17 cellular contexts compared by ENCODE assay signal in the genomic region with DNA sequence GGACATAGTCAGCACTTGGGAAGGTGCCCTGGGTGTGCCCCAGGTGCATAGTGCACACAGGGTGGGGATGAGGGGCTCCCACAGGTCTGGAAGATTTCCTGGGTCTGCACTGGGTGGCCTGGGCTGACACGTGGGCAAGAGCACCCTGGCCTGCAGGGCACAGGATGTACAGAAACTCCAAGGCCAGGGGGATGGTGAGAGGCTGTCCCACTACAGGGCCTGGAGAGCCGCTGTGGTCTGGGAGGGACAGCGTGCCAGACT. TPM values are rescaled to one million over a fixed set of nuclear protein-coding genes. Genes with fewer than 3 reads are reported as not detected.
DNase-seq lines count a peak whose midpoint lies in the region; ATAC-seq and TF ChIP-seq lines count a peak whose summit lies in the region.
"Had no signal": no experiment of that assay in that cellular context is flagged by ENCODE, and none has a peak within 500 bp of the region (broad histone marks: within the 10 kb centered on the region; RNA-seq: fewer than 3 reads in every experiment).

No MANE protein-coding gene starts in this region.

- peak in 1 of 2 donors; percentile 34 for DNase-seq in left colon
- no peak for DNase-seq in G401 (ENCODE audit: low spot score)
- DNase-seq: CD4-positive, alpha-beta memory T cell; DMS153; DMS79 treated with DMSO at 0.1 percent for 48 hours; EL; GDM1; GOT3; H9 had no signal

- in situ Hi-C loops in G401 (cut with HindIII; ENCODE audit: low sequenced_read_pairs), result no loop called here

- H2AFZ ChIP-seq in parathyroid adenoma, result peak overlapping the region; percentile 34

- TF ChIP-seq CTCF in VCaP (conservative IDR thresholded peaks at IDR 0.05) (no peak), parathyroid adenoma (IDR thresholded peaks at IDR 0.05) (no peak)

- H3K36me3 ChIP-seq in parathyroid adenoma (ENCODE audit: control insufficient read depth, insufficient read depth, low read length), result no peaks in the 10 kb centered on the region
- H3K36me3 ChIP-seq: BE2C had no signal

- ATAC-seq in left colon (peak; percentile 7), HG03432 (IDR thresholded peaks at IDR 0.05; ENCODE audit: unreplicated experiment) (no peak), HG02981 (IDR thresholded peaks at IDR 0.05; ENCODE audit: unreplicated experiment) (no peak)
- ATAC-seq: A549 had no signal

- H3K4me3 ChIP-seq in parathyroid adenoma (ENCODE audit: low read depth, low read length), result no peak overlapping the region
- H3K4me3 ChIP-seq: A549 had no signal

- peaks cover 57% of the 10 kb centered on the region for H3K4me1 ChIP-seq in parathyroid adenoma

- H3K79me2 ChIP-seq in parathyroid adenoma, result no peaks in the 10 kb centered on the region

- peak overlapping the region; percentile 99; the same call in 1 of the 2 replicates for H3K27ac ChIP-seq in VCaP
- H3K27ac ChIP-seq in parathyroid adenoma, result no peak overlapping the region
- H3K27ac ChIP-seq: A549, C4-2B, HL-60 had no signal

- no peaks in the 10 kb centered on the region for H3K27me3 ChIP-seq in parathyroid adenoma (ENCODE audit: control insufficient read depth, insufficient read depth, low read length)
- H3K27me3 ChIP-seq: BE2C had no signal

- H3K9me3 ChIP-seq in parathyroid adenoma (ENCODE audit: control insufficient read depth, low read length), result no peaks in the 10 kb centered on the region
- H3K9me3 ChIP-seq: A549, BE2C had no signal

- intact Hi-C loops in left colon (cut with DNase I, micrococcal nuclease), result no loop called here

- no peak overlapping the region for H3K4me2 ChIP-seq in parathyroid adenoma (ENCODE audit: low read length)
- H3K4me2 ChIP-seq: A549 had no signal

- H3K9ac ChIP-seq in parathyroid adenoma, result no peak overlapping the region

RNA-seq across cellular contexts. Expression of a gene that starts 35.8 kb away (rescaled TPM):
- 10 to 100 TPM; 52.9 to 67.2 TPM for total RNA-seq in left colon
- 9.4 and 12.8 TPM in 2 replicates for total RNA-seq in G401 (2014; rRNA removed; shearing (Covaris generic))

RNA-seq across cellular contexts. Expression of a gene that starts 45.1 kb away (rescaled TPM):
- under 1 TPM; 0.22 to 0.24 TPM for total RNA-seq in left colon
- total RNA-seq in G401 (2014; rRNA removed; shearing (Covaris generic)), result not detected in 2 replicates
- total RNA-seq: H9 had no signal

RNA-seq across cellular contexts. Expression of a gene that starts 59.1 kb away (rescaled TPM):
- total RNA-seq in left colon, result not detected
- total RNA-seq in G401 (2014; rRNA removed; shearing (Covaris generic)), result not detected in 2 replicates
- total RNA-seq: CD4-positive, alpha-beta memory T cell; H9 had no signal
